1 cellular context compared by ENCODE assay signal in the genomic region with DNA sequence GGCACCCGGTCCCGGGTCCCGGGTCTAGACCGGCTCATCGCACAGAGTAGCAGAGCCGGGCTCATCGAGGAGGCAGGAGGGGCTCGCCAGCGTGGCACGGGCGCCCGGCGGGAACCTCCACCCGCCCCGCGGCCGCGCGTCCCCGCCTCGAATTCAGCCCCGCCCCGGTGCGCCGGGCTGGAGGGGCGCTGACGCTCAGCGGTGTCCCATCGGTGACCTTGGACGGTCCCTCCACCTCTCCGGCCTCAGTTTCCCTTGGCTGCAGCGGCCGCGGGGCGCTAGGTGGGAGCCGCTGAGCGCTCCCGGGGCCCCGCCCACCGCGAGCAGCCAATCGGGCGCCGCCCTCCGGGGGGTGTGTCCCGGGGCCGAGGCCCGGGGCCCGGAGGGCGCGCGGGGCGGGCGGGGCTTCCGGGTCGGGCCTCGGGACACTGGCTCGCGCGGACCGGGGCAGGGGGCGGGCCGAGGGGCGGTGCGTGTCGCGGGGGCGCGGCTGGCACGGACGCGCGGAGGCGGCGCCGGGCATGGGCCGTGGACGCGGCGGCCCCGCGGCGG.
TF ChIP-seq lines count a peak whose summit lies in the region.

A gene (plus strand): TSS at position 529 of the 552 bp plus-strand sequence. CDS start 47,858 bp downstream, outside the sequence.

TF ChIP-seq in IMR-90, 13 proteins besides CTCF, POLR2A, EP300 and RAD21:
- TF ChIP-seq, protein P1, sequence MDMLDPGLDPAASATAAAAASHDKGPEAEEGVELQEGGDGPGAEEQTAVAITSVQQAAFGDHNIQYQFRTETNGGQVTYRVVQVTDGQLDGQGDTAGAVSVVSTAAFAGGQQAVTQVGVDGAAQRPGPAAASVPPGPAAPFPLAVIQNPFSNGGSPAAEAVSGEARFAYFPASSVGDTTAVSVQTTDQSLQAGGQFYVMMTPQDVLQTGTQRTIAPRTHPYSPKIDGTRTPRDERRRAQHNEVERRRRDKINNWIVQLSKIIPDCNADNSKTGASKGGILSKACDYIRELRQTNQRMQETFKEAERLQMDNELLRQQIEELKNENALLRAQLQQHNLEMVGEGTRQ (IDR thresholded peaks at IDR 0.05; ENCODE audit: low read depth, low read length): no peak
- TF ChIP-seq MAZ (IDR thresholded peaks at IDR 0.05; ENCODE audit: borderline replicate concordance, low read depth, low read length): peak; percentile 68; the same call in 1 of the 2 replicates
